In genomic region chr11:113876074-113876797, GRCh38 we compare ENCODE assay signal across 8 cellular contexts.
DNase-seq lines count a peak whose midpoint lies in the region; ATAC-seq and TF ChIP-seq lines count a peak whose summit lies in the region.

No MANE protein-coding gene starts in this region.

- H3K36me3 ChIP-seq in KOPT-K1 (ENCODE audit: insufficient read depth, low read length): no peaks in the 10 kb centered on the region

- H3K4me3 Mint-ChIP-seq in nephron: peak overlapping the region; percentile 93 to 99 (median 95)

- H3K27ac ChIP-seq in C4-2B: peak overlapping the region; percentile 87
- H3K27ac ChIP-seq in KOPT-K1 (ENCODE audit: low read depth, low read length, poor library complexity, severe bottlenecking): peak overlapping the region; percentile 56
- H3K27ac ChIP-seq in coronary artery: peak overlapping the region; percentile 88 to 96

- DNase-seq in coronary artery (ENCODE audit: low spot score): no peak
- DNase-seq in COLO829 (ENCODE audit: low spot score): no peak
- DNase-seq in activated gamma-delta T cell (lab: John Stamatoyannopoulos, UW): no peak
- DNase-seq in kidney glomerular epithelial cell (lab: John Stamatoyannopoulos, UW): no peak

- H3K9me3 ChIP-seq in KOPT-K1 (ENCODE audit: insufficient read depth, low read length, poor library complexity, severe bottlenecking): no peaks in the 10 kb centered on the region

- H3K9me3 Mint-ChIP-seq in nephron: no peaks in the 10 kb centered on the region

- no peak for ATAC-seq in GM21367 (IDR thresholded peaks at IDR 0.05; ENCODE audit: unreplicated experiment)

- peak overlapping the region; percentile 97 to 99 (median 97) for H3K27ac Mint-ChIP-seq in nephron

- H3K4me1 Mint-ChIP-seq in nephron: peaks cover 45% of the 10 kb centered on the region

- no peaks in the 10 kb centered on the region for H3K36me3 Mint-ChIP-seq in nephron (ENCODE audit: low read depth)

- TF ChIP-seq CTCF in C4-2B (conservative IDR thresholded peaks at IDR 0.05) (no peak), coronary artery (IDR thresholded peaks at IDR 0.05) (no peak), nephron (IDR thresholded peaks at IDR 0.05; ENCODE audit: unreplicated experiment in 3 of 3) (no peak)

- no peaks in the 10 kb centered on the region for H3K27me3 Mint-ChIP-seq in nephron (ENCODE audit: low read depth)

- peak overlapping the region; percentile 92 for H3K4me3 ChIP-seq in coronary artery
